In genomic region chr13:106401081-106401480, GRCh38 we compare ENCODE assay signal across 17 cellular contexts.
DNase-seq lines count a peak whose midpoint lies in the region; ATAC-seq, FAIRE-seq and TF ChIP-seq lines count a peak whose summit lies in the region.
"Had no signal": no experiment of that assay in that cellular context is flagged by ENCODE, and none has a peak within 500 bp of the region (broad histone marks: within the 10 kb centered on the region; RNA-seq: fewer than 3 reads in every experiment).

No MANE protein-coding gene starts in this region.

- H3K4me3 ChIP-seq in mammary epithelial cell (replicated peaks in 1 of 3; ENCODE audit: insufficient read depth in 1 of 3, low read depth in 2 of 3, low read length in 3 of 3) (no peak overlapping the region), endothelial cell of umbilical vein (replicated peaks in 1 of 3; ENCODE audit: insufficient read depth in 1 of 3, low read depth in 1 of 3, low read length in 3 of 3) (no peak overlapping the region), PC-9 (no peak overlapping the region), mesenchymal stem cell (ENCODE audit: insufficient read depth in 1 of 2, low read depth in 1 of 2, low read length in 2 of 2) (no peak overlapping the region)
- H3K4me3 ChIP-seq: BLaER1 treated with 17β-estradiol and CSF1 and Interleukin-3, amounts not matched to agents 10 nM and 100 nM; GM12878; HAP-1 had no signal

- CTCF ChIA-PET in mammary epithelial cell (lab: Charles Lee; ENCODE audit: low non-redundant PET) (no interaction called here), MCF 10A (lab: Yijun Ruan, JAX) (no interaction called here), endothelial cell of umbilical vein (lab: Charles Lee) (no interaction called here), PC-9 (lab: Charles Lee) (no interaction called here)

- H3K79me2 ChIP-seq in mammary epithelial cell (ENCODE audit: insufficient read depth, low read length) (no peaks in the 10 kb centered on the region), endothelial cell of umbilical vein (ENCODE audit: control insufficient read depth, insufficient read depth, low read length) (no peaks in the 10 kb centered on the region), PC-9 (ENCODE audit: low read depth) (no peaks in the 10 kb centered on the region)

- in situ Hi-C loops in mammary epithelial cell (cut with MboI; ENCODE audit: low sequenced_read_pairs in 2 of 2) = no loop called here

- H3K23ac ChIP-seq in mesenchymal stem cell (ENCODE audit: low read length in 2 of 2) = no peak overlapping the region

- dilution Hi-C loops in mammary epithelial cell (cut with HindIII; ENCODE audit: low sequenced_read_pairs) = no loop called here
- dilution Hi-C loops in endothelial cell of umbilical vein (cut with MboI; ENCODE audit: extremely low pct_ligation_motif_present, low sequenced_read_pairs) = no loop called here

- H3K9me3 ChIP-seq in mammary epithelial cell (replicated peaks; ENCODE audit: insufficient read depth, low read length) = no peaks in the 10 kb centered on the region
- H3K9me3 ChIP-seq in endothelial cell of umbilical vein (replicated peaks; ENCODE audit: control insufficient read depth, insufficient read depth, low read length) = no peaks in the 10 kb centered on the region
- H3K9me3 ChIP-seq in PC-9 (ENCODE audit: insufficient read depth, low read depth) = no peaks in the 10 kb centered on the region
- H3K9me3 ChIP-seq in mesenchymal stem cell (ENCODE audit: control insufficient read depth, low read length) = no peaks in the 10 kb centered on the region
- H3K9me3 ChIP-seq: BLaER1 treated with 17β-estradiol and CSF1 and Interleukin-3, amounts not matched to agents 10 nM and 100 nM; HAP-1 had no signal

- no peak overlapping the region for H2AK5ac ChIP-seq in mesenchymal stem cell (ENCODE audit: low read length, severe bottlenecking)

- H2BK5ac ChIP-seq in mesenchymal stem cell (ENCODE audit: low read depth, low read length, poor library complexity, severe bottlenecking) = no peak overlapping the region

- no peak overlapping the region for H3K27ac ChIP-seq in mammary epithelial cell (ENCODE audit: insufficient read depth, low read depth, low read length)
- H3K27ac ChIP-seq in endothelial cell of umbilical vein (ENCODE audit: insufficient read depth, low read depth, low read length) = no peak overlapping the region
- H3K27ac ChIP-seq in PC-9 = no peak overlapping the region
- no peak overlapping the region for H3K27ac ChIP-seq in mesenchymal stem cell (ENCODE audit: low read length, poor library complexity, severe bottlenecking)
- H3K27ac ChIP-seq: BLaER1 treated with 17β-estradiol and CSF1 and Interleukin-3, amounts not matched to agents 10 nM and 100 nM had no signal

- H3K4me2 ChIP-seq in mammary epithelial cell (ENCODE audit: insufficient read depth, low read depth, low read length) (no peak overlapping the region), endothelial cell of umbilical vein (ENCODE audit: insufficient read depth, low read length) (no peak overlapping the region), PC-9 (no peak overlapping the region), mesenchymal stem cell (ENCODE audit: low read length, poor library complexity, severe bottlenecking) (no peak overlapping the region)

- no peak overlapping the region for H3K4ac ChIP-seq in mesenchymal stem cell (ENCODE audit: low read depth in 1 of 2, low read length in 2 of 2)

- no peak for DNase-seq in mammary epithelial cell
- DNase-seq in MCF 10A (ENCODE audit: unreplicated experiment) = no peak
- peak; percentile 77 for DNase-seq in endothelial cell of umbilical vein (ENCODE audit: low read depth, low spot score)
- peak; percentile 37 to 70 for DNase-seq in lung microvascular endothelial cell (ENCODE audit: low read depth in 2 of 2)
- DNase-seq in PC-9 = no peak
- no peak for DNase-seq in mesenchymal stem cell
- DNase-seq: 8988T; Calu3; CD8-positive, alpha-beta T cell; DMS79 treated with DMSO at 0.1 percent for 48 hours; EL; GOT3 had no signal

- H4K20me1 ChIP-seq in mammary epithelial cell (ENCODE audit: insufficient read depth, low read length) = no peaks in the 10 kb centered on the region
- H4K20me1 ChIP-seq in endothelial cell of umbilical vein (replicated peaks; ENCODE audit: control insufficient read depth, extremely low read depth, insufficient read depth, low read length) = no peaks in the 10 kb centered on the region
- no peaks in the 10 kb centered on the region for H4K20me1 ChIP-seq in PC-9 (ENCODE audit: insufficient read depth)
- H4K20me1 ChIP-seq: BLaER1 treated with 17β-estradiol and CSF1 and Interleukin-3, amounts not matched to agents 10 nM and 100 nM had no signal

- no peak overlapping the region for H2BK15ac ChIP-seq in mesenchymal stem cell (ENCODE audit: low read depth, poor library complexity, severe bottlenecking)

- H2AFZ ChIP-seq in mammary epithelial cell (ENCODE audit: low read depth, low read length) = peak overlapping the region; percentile 17
- no peak overlapping the region for H2AFZ ChIP-seq in endothelial cell of umbilical vein (ENCODE audit: low read depth, low read length)
- no peak overlapping the region for H2AFZ ChIP-seq in PC-9
- H2AFZ ChIP-seq in mesenchymal stem cell (ENCODE audit: low read depth, low read length) = no peak overlapping the region

- H3K4me1 ChIP-seq in mammary epithelial cell (ENCODE audit: insufficient read depth, low read length) (no peaks in the 10 kb centered on the region), endothelial cell of umbilical vein (ENCODE audit: control insufficient read depth, extremely low read depth, insufficient read depth, low read length) (peaks cover 14% of the 10 kb centered on the region), PC-9 (replicated peaks; ENCODE audit: insufficient read depth) (no peaks in the 10 kb centered on the region), mesenchymal stem cell (ENCODE audit: control insufficient read depth, insufficient read depth, low read depth, low read length) (no peaks in the 10 kb centered on the region)
- H3K4me1 ChIP-seq: HAP-1 had no signal

- H3K18ac ChIP-seq in mesenchymal stem cell (ENCODE audit: low read depth in 1 of 2, low read length in 2 of 2) = no peak overlapping the region

- H3K27me3 ChIP-seq in mammary epithelial cell (ENCODE audit: insufficient read depth, low read length) (no peaks in the 10 kb centered on the region), endothelial cell of umbilical vein (ENCODE audit: control insufficient read depth in 2 of 2, insufficient read depth in 2 of 2, low read length in 2 of 2) (no peaks in the 10 kb centered on the region), PC-9 (ENCODE audit: insufficient read depth, low read depth) (no peaks in the 10 kb centered on the region), mesenchymal stem cell (ENCODE audit: control insufficient read depth in 1 of 2, insufficient read depth in 1 of 2, low read length in 2 of 2) (peaks cover 0 to 1% of the 10 kb centered on the region in 2 experiments)
- H3K27me3 ChIP-seq: BLaER1 treated with 17β-estradiol and CSF1 and Interleukin-3, amounts not matched to agents 10 nM and 100 nM had no signal

- no peak overlapping the region for H2BK12ac ChIP-seq in mesenchymal stem cell (ENCODE audit: low read length in 2 of 2)

- BruUV-seq in mammary epithelial cell (replicated peaks; lab: Mats Ljungman, UMichigan) (no TSS peak), MCF 10A (replicated peaks; lab: Mats Ljungman, UMichigan) (no TSS peak), endothelial cell of umbilical vein (replicated peaks; lab: Mats Ljungman, UMichigan) (no TSS peak), PC-9 (replicated peaks; lab: Mats Ljungman, UMichigan) (no TSS peak)

- no peak overlapping the region for H3K14ac ChIP-seq in mesenchymal stem cell (ENCODE audit: low read length in 2 of 2)

- H3K36me3 ChIP-seq in mammary epithelial cell (ENCODE audit: insufficient read depth, low read length) = no peaks in the 10 kb centered on the region
- no peaks in the 10 kb centered on the region for H3K36me3 ChIP-seq in endothelial cell of umbilical vein (ENCODE audit: control insufficient read depth in 2 of 2, extremely low read depth in 1 of 2, insufficient read depth in 2 of 2, low read length in 2 of 2)
- H3K36me3 ChIP-seq in PC-9 (ENCODE audit: low read depth) = no peaks in the 10 kb centered on the region
- no peaks in the 10 kb centered on the region for H3K36me3 ChIP-seq in mesenchymal stem cell (ENCODE audit: control insufficient read depth in 1 of 2, insufficient read depth in 2 of 2, low read depth in 1 of 2, low read length in 2 of 2)
- H3K36me3 ChIP-seq: BLaER1 treated with 17β-estradiol and CSF1 and Interleukin-3, amounts not matched to agents 10 nM and 100 nM; HAP-1 had no signal

- H3K36me3 Mint-ChIP-seq in MCF 10A (ENCODE audit: insufficient read depth, unreplicated experiment) = no peaks in the 10 kb centered on the region
- H3K36me3 Mint-ChIP-seq: CD8-positive, alpha-beta T cell had no signal

- POLR2A ChIA-PET in MCF 10A (lab: Yijun Ruan, JAX) (interaction anchor here (0.6 kb wide), 1 partner anchor 16 kb away, joined by 4 read pairs; no protein-coding TSS in a partner anchor), endothelial cell of umbilical vein (lab: Charles Lee) (no interaction called here), PC-9 (lab: Charles Lee; ENCODE audit: unreplicated experiment) (no interaction called here)

- H4K91ac ChIP-seq in mesenchymal stem cell (ENCODE audit: low read length) = no peak overlapping the region

- no peak overlapping the region for H3K27ac Mint-ChIP-seq in MCF 10A (ENCODE audit: low read depth, unreplicated experiment)
- H3K27ac Mint-ChIP-seq: B cell; CD8-positive, alpha-beta T cell had no signal

- no peak for ATAC-seq in HG03280 (IDR thresholded peaks at IDR 0.05; ENCODE audit: unreplicated experiment)
- ATAC-seq: CD8-positive, alpha-beta T cell; GM12878 had no signal

- WGBS in mammary epithelial cell (ENCODE audit: low coverage, missing lambda C conversion rate) = 80% methylated on average over 3 of the region's 3 CpGs
- 68% methylated on average over 2 of the region's 3 CpGs for WGBS in mesenchymal stem cell

- no peaks in the 10 kb centered on the region for H3K9me3 Mint-ChIP-seq in MCF 10A (ENCODE audit: unreplicated experiment)
- H3K9me3 Mint-ChIP-seq: CD8-positive, alpha-beta T cell had no signal

- no peaks in the 10 kb centered on the region for H3K79me1 ChIP-seq in mesenchymal stem cell (replicated peaks; ENCODE audit: low read length, poor library complexity, severe bottlenecking)

- no peaks in the 10 kb centered on the region for H3K4me1 Mint-ChIP-seq in MCF 10A (ENCODE audit: insufficient read depth, unreplicated experiment)
- H3K4me1 Mint-ChIP-seq: B cell had no signal

- no peak for TF ChIP-seq POLR2A in endothelial cell of umbilical vein (IDR thresholded peaks at IDR 0.05; ENCODE audit: low read depth, low read length)

- H3K9me1 ChIP-seq in endothelial cell of umbilical vein (replicated peaks; ENCODE audit: control insufficient read depth, extremely low read depth, insufficient read depth, low read length) = peaks cover 2% of the 10 kb centered on the region

- H3K4me3 Mint-ChIP-seq in MCF 10A (ENCODE audit: unreplicated experiment) = no peak overlapping the region
- H3K4me3 Mint-ChIP-seq: B cell; CD8-positive, alpha-beta T cell had no signal

- H3K27me3 Mint-ChIP-seq in MCF 10A (ENCODE audit: insufficient read depth, unreplicated experiment) = no peaks in the 10 kb centered on the region
- H3K27me3 Mint-ChIP-seq: B cell had no signal

- TF ChIP-seq CTCF in mammary epithelial cell (conservative IDR thresholded peaks at IDR 0.05 in 1 of 2, IDR thresholded peaks at IDR 0.05 in 1 of 2; ENCODE audit: extremely low read depth in 1 of 2, insufficient read depth in 1 of 2, low read depth in 1 of 2, low read length in 2 of 2) (no peak), MCF 10A (IDR thresholded peaks at IDR 0.05; ENCODE audit: unreplicated experiment) (no peak), endothelial cell of umbilical vein (IDR thresholded peaks at IDR 0.05; ENCODE audit: extremely low read depth in 1 of 2, insufficient read depth in 1 of 2, low read depth in 1 of 2, low read length in 2 of 2) (no peak), PC-9 (conservative IDR thresholded peaks at IDR 0.05) (no peak)

- peak; percentile 82 for FAIRE-seq in endothelial cell of umbilical vein (lab: Jason Lieb, UNC)
- FAIRE-seq: GM12878 had no signal

- no peaks in the 10 kb centered on the region for H3K9me2 ChIP-seq in PC-9 (ENCODE audit: insufficient read depth)

- H4K8ac ChIP-seq in mesenchymal stem cell (ENCODE audit: low read length) = no peak overlapping the region

- no peak overlapping the region for H2BK120ac ChIP-seq in mesenchymal stem cell (ENCODE audit: low read depth, low read length)

- no peaks in the 10 kb centered on the region for H3F3A ChIP-seq in PC-9 (ENCODE audit: insufficient read depth, low read depth)

- intact Hi-C loops in mammary epithelial cell (cut with micrococcal nuclease) (no loop called here), MCF 10A (cut with micrococcal nuclease) (no loop called here), endothelial cell of umbilical vein (cut with micrococcal nuclease) (loop anchor here (1.0 to 2.0 kb wide), 2 partner anchors 24 to 95 kb away; no protein-coding TSS in a partner anchor), PC-9 (cut with micrococcal nuclease; ENCODE audit: unreplicated experiment) (no loop called here)

- H3K9ac ChIP-seq in mammary epithelial cell (ENCODE audit: insufficient read depth, low read length) (no peak overlapping the region), endothelial cell of umbilical vein (replicated peaks; ENCODE audit: extremely low read depth, insufficient read depth, low read length) (no peak overlapping the region), mesenchymal stem cell (ENCODE audit: low read length) (no peak overlapping the region)
- H3K9ac ChIP-seq: BLaER1 treated with 17β-estradiol and CSF1 and Interleukin-3, amounts not matched to agents 10 nM and 100 nM had no signal

Comparison
In these comparisons a context has a peak if more than half of its experiments do, and no peak if none do; other contexts are left out.
1. DNase-seq: peak in endothelial cell of umbilical vein (single experiment) and lung microvascular endothelial cell (2 of 2); none in mammary epithelial cell (single experiment), MCF 10A (single experiment), PC-9 (0 of 2) and mesenchymal stem cell (single experiment).